ENCODE assay signal across 8 cellular contexts in genomic region chr12:46372852-46373302, GRCh38. TPM values are rescaled to one million over a fixed set of nuclear protein-coding genes. Genes with fewer than 3 reads are reported as not detected.
DNase-seq lines count a peak whose midpoint lies in the region; ATAC-seq, FAIRE-seq and TF ChIP-seq lines count a peak whose summit lies in the region.

No MANE protein-coding gene starts in this region.

- H2AFZ ChIP-seq in endothelial cell of umbilical vein (ENCODE audit: low read depth, low read length), result peak overlapping the region; percentile 43

- H3K4me3 ChIP-seq in GM12865 (ENCODE audit: low read depth, low read length), result peak overlapping the region; percentile 94
- peak overlapping the region; percentile 93 to 99 for H3K4me3 ChIP-seq in Panc1 (ENCODE audit: low read depth in 2 of 2, low read length in 2 of 2)
- H3K4me3 ChIP-seq in endothelial cell of umbilical vein (replicated peaks in 1 of 3; ENCODE audit: insufficient read depth in 1 of 3, low read depth in 1 of 3, low read length in 3 of 3), result peak overlapping the region; percentile 72 to 91 (median 90)
- peak overlapping the region; percentile 99 for H3K4me3 ChIP-seq in ovary

- TF ChIP-seq CTCF in GM12865 (IDR thresholded peaks at IDR 0.05; ENCODE audit: insufficient read depth, low read depth, low read length, missing control alignments), result no peak
- TF ChIP-seq CTCF in Panc1 (IDR thresholded peaks at IDR 0.05), result no peak
- no peak for TF ChIP-seq CTCF in endothelial cell of umbilical vein (IDR thresholded peaks at IDR 0.05; ENCODE audit: extremely low read depth in 1 of 2, insufficient read depth in 1 of 2, low read depth in 1 of 2, low read length in 2 of 2)
- no peak for TF ChIP-seq CTCF in ovary (IDR thresholded peaks at IDR 0.05)

- H3K9me3 ChIP-seq in Panc1 (ENCODE audit: control insufficient read depth, insufficient read depth, low read depth, low read length) (no peaks in the 10 kb centered on the region), endothelial cell of umbilical vein (replicated peaks; ENCODE audit: control insufficient read depth, insufficient read depth, low read length) (no peaks in the 10 kb centered on the region), ovary (no peaks in the 10 kb centered on the region)

- TF ChIP-seq POLR2A in endothelial cell of umbilical vein (IDR thresholded peaks at IDR 0.05; ENCODE audit: low read depth, low read length) (no peak), ovary (IDR thresholded peaks at IDR 0.05) (peak; percentile 12)

- peak overlapping the region; percentile 100 for H3K27ac ChIP-seq in Panc1 (ENCODE audit: low read length)
- peak overlapping the region; percentile 96 for H3K27ac ChIP-seq in endothelial cell of umbilical vein (ENCODE audit: insufficient read depth, low read depth, low read length)
- H3K27ac ChIP-seq in ovary, result peak overlapping the region; percentile 95 to 96

- no peaks in the 10 kb centered on the region for H3K9me1 ChIP-seq in endothelial cell of umbilical vein (replicated peaks; ENCODE audit: control insufficient read depth, extremely low read depth, insufficient read depth, low read length)

- H4K20me1 ChIP-seq in endothelial cell of umbilical vein (replicated peaks; ENCODE audit: control insufficient read depth, extremely low read depth, insufficient read depth, low read length), result peaks cover 17% of the 10 kb centered on the region

- H3K27me3 ChIP-seq in Panc1 (ENCODE audit: control insufficient read depth, insufficient read depth, low read length) (no peaks in the 10 kb centered on the region), endothelial cell of umbilical vein (ENCODE audit: control insufficient read depth in 2 of 2, insufficient read depth in 2 of 2, low read length in 2 of 2) (no peaks in the 10 kb centered on the region), ovary (no peaks in the 10 kb centered on the region)

- intact Hi-C loops in Panc1 (cut with micrococcal nuclease; ENCODE audit: unreplicated experiment) (loop anchor here (5.0 kb wide), 2 partner anchors 99 to 284 kb away; no protein-coding TSS in a partner anchor), endothelial cell of umbilical vein (cut with micrococcal nuclease) (loop anchor here (1.0 to 5.0 kb wide), 10 partner anchors 10 to 1444 kb away; partner anchors contain the start of genes HDAC7 and SLC38A1), ovary (cut with DNase I) (loop anchor here in 3 of 4 donors (5.0 to 10.0 kb wide), 6 partner anchors 106 to 388 kb away; partner anchors contain the start of gene SLC38A1 (in 1 of the 3))

- H3K4me2 ChIP-seq in endothelial cell of umbilical vein (ENCODE audit: insufficient read depth, low read length), result peak overlapping the region; percentile 96

- H3K4me1 ChIP-seq in Panc1 (ENCODE audit: control insufficient read depth, insufficient read depth, low read length) (peaks cover 37% of the 10 kb centered on the region), endothelial cell of umbilical vein (ENCODE audit: control insufficient read depth, extremely low read depth, insufficient read depth, low read length) (peaks cover 26% of the 10 kb centered on the region), ovary (ENCODE audit: insufficient read depth) (peaks cover 4% of the 10 kb centered on the region)

- CTCF ChIA-PET in Panc1 (lab: Charles Lee) (no interaction called here), endothelial cell of umbilical vein (lab: Charles Lee) (interaction anchor here (0.6 to 1.3 kb wide), 5 partner anchors 58 to 291 kb away, joined by 3 to 13 read pairs (median 3); no protein-coding TSS in a partner anchor)

- BruUV-seq in Panc1 (replicated peaks; lab: Mats Ljungman, UMichigan) (no TSS peak), endothelial cell of umbilical vein (replicated peaks; lab: Mats Ljungman, UMichigan) (TSS peak; percentile 30)

- H3K79me2 ChIP-seq in endothelial cell of umbilical vein (ENCODE audit: control insufficient read depth, insufficient read depth, low read length), result peaks cover 50% of the 10 kb centered on the region

- peak; percentile 76 for FAIRE-seq in endothelial cell of umbilical vein (lab: Jason Lieb, UNC)

- peaks cover 45% of the 10 kb centered on the region for H3K36me3 ChIP-seq in Panc1 (ENCODE audit: control insufficient read depth, insufficient read depth, low read length)
- H3K36me3 ChIP-seq in endothelial cell of umbilical vein (ENCODE audit: control insufficient read depth in 2 of 2, extremely low read depth in 1 of 2, insufficient read depth in 2 of 2, low read length in 2 of 2), result peaks cover 18 to 32% of the 10 kb centered on the region in 2 experiments
- H3K36me3 ChIP-seq in ovary, result peaks cover 1% of the 10 kb centered on the region

- DNase-seq in GM12865 (ENCODE audit: low read depth), result no peak
- DNase-seq in Panc1 (ENCODE audit: low read depth, low spot score), result no peak
- DNase-seq in endothelial cell of umbilical vein (ENCODE audit: low read depth, low spot score), result no peak
- DNase-seq in ovary, result no peak
- no peak for DNase-seq in COLO668 (lab: John Stamatoyannopoulos, UW; ENCODE audit: unreplicated experiment)

- ATAC-seq in Panc1 (no peak), GM18867 (IDR thresholded peaks at IDR 0.05; ENCODE audit: unreplicated experiment) (no peak), GM21723 (IDR thresholded peaks at IDR 0.05; ENCODE audit: unreplicated experiment) (no peak), HG02642 (IDR thresholded peaks at IDR 0.05; ENCODE audit: poor library complexity, unreplicated experiment) (no peak)

- H3K9ac ChIP-seq in endothelial cell of umbilical vein (replicated peaks; ENCODE audit: extremely low read depth, insufficient read depth, low read length), result peak overlapping the region; percentile 97

- POLR2A ChIA-PET in Panc1 (lab: Charles Lee) (interaction anchor here (0.6 to 1.3 kb wide), 2 partner anchors 26 to 286 kb away, joined by 3 to 17 read pairs; no protein-coding TSS in a partner anchor), endothelial cell of umbilical vein (lab: Charles Lee) (interaction anchor here (1.0 to 3.2 kb wide), 2 partner anchors 11 to 58 kb away, joined by 3 to 20 read pairs; no protein-coding TSS in a partner anchor)

- TF ChIP-seq EP300 in ovary (IDR thresholded peaks at IDR 0.05), result no peak

- dilution Hi-C loops in endothelial cell of umbilical vein (cut with MboI; ENCODE audit: extremely low pct_ligation_motif_present, low sequenced_read_pairs), result no loop called here

- in situ Hi-C loops in Panc1 (cut with HindIII; ENCODE audit: low pct_unique_long_range_greater_than_20kb, low sequenced_read_pairs), result no loop called here

- WGBS in ovary, 3 donors, result 0 to 1% (median 0%) methylated on average over 15 to 16 of the region's 16 CpGs

TF ChIP-seq in endothelial cell of umbilical vein, 7 proteins besides CTCF, POLR2A, EP300 and RAD21:
- no peak for TF ChIP-seq POLR2AphosphoS5 (IDR thresholded peaks at IDR 0.05; ENCODE audit: insufficient read depth, low read depth, low read length)
- TF ChIP-seq MYC (IDR thresholded peaks at IDR 0.05; ENCODE audit: low read depth, low read length), result no peak
- TF ChIP-seq FOS (IDR thresholded peaks at IDR 0.05; ENCODE audit: borderline replicate concordance, insufficient read depth, low read length), result no peak
- no peak for TF ChIP-seq MAX (IDR thresholded peaks at IDR 0.05; ENCODE audit: insufficient read depth, insufficient read length)
- no peak for TF ChIP-seq JUN (IDR thresholded peaks at IDR 0.05; ENCODE audit: borderline replicate concordance, insufficient read depth, insufficient read length, low read depth)
- TF ChIP-seq GATA2 (IDR thresholded peaks at IDR 0.05; ENCODE audit: insufficient read depth, insufficient read length, low read depth, low read length), result no peak
- TF ChIP-seq EZH2 (IDR thresholded peaks at IDR 0.05; ENCODE audit: borderline replicate concordance, low read depth, low read length, severe bottlenecking), result no peak
TF ChIP-seq in endothelial cell of umbilical vein: peak in this region for 0.

RNA-seq across cellular contexts. Expression of gene SLC38A2, which starts 0.3 kb away (rescaled TPM):
- total RNA-seq in Panc1 (2021; ENCODE audit: unreplicated experiment) (341 TPM), endothelial cell of umbilical vein (427 and 459 TPM in 2 replicates), ovary (100 to 1,000 TPM; 124 to 390 (median 248) TPM)
- 122 TPM for polyA plus RNA-seq in Panc1 (2012; ENCODE audit: insufficient read length)
- polyA plus RNA-seq in endothelial cell of umbilical vein (263 and 267 TPM in 2 replicates), ovary (100 to 1,000 TPM; 136 to 156 TPM)
- polyA plus RNA-seq in endothelial cell of umbilical vein (2011; cell fraction: cytosol; rRNA removed), result 96.2 and 111 TPM in 2 replicates
- polyA plus RNA-seq in endothelial cell of umbilical vein (2011; cell fraction: nucleus; rRNA removed), result 800 and 825 TPM in 2 replicates
- polyA plus RNA-seq in endothelial cell of umbilical vein (2012), result 442 and 473 TPM in 2 replicates
- polyA minus RNA-seq in endothelial cell of umbilical vein, result 496 and 527 TPM in 2 replicates
- 275 TPM for polyA minus RNA-seq in endothelial cell of umbilical vein (2011; cell fraction: cytosol; rRNA and poly(A)+ RNA removed)
- polyA minus RNA-seq in endothelial cell of umbilical vein (2011; cell fraction: nucleus; rRNA and poly(A)+ RNA removed), result 1,147 and 1,325 TPM in 2 replicates
